ENCODE assay signal across 15 cellular contexts in the genomic region with DNA sequence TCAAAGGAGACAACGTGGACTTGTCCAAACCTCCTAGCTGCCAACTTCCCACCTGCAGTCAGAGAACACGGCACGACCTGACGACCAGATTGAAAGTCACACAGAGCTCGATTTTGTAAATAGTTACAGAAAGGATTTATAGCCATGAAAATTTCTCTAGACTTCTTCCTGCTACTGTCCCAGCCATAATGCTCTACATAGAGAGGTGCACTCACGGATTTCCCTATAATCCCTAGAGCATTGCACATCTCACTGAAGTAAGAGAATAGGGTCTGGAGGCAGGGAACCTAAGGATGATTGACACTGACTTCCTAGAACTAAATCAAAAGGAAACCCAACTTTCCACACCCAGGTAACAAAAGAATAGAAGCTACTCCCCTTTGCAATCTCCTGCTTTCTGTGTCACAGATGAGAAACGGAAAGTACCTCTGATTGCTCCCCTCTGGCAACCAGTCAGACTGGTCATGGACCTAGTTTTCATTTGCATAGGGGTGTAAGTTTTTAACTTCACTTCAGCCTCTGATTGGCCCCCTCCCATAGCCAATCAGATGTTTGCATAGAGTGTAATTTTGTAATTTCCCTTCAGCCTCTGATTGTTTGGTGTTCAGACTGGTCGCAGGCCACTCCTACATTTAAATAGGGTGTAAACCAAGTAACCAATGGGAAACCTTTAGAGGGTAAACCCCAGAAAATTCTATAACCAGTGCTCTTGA. TPM values are rescaled to one million over a fixed set of nuclear protein-coding genes. Genes with fewer than 3 reads are reported as not detected.
DNase-seq lines count a peak whose midpoint lies in the region; ATAC-seq, FAIRE-seq and TF ChIP-seq lines count a peak whose summit lies in the region.
"Had no signal": no experiment of that assay in that cellular context is flagged by ENCODE, and none has a peak within 500 bp of the region (broad histone marks: within the 10 kb centered on the region; RNA-seq: fewer than 3 reads in every experiment).

No MANE protein-coding gene starts in this region.

- H3K27ac ChIP-seq in epithelial cell of prostate = no peak overlapping the region
- H3K27ac ChIP-seq: ovary, Peyer's patch, transverse colon had no signal

- FAIRE-seq in frontal cortex (lab: Jason Lieb, UNC) = no peak

- DNase-seq in Caki2 (ENCODE audit: low read depth) (peak; percentile 47), GM12865 (ENCODE audit: low read depth) (peak; percentile 29), OCI-M1 (lab: John Stamatoyannopoulos, UW) (peak; percentile 56), epithelial cell of prostate (ENCODE audit: low read depth, low spot score) (peak; percentile 44), activated gamma-delta T cell treated with Interleukin-2 at 50 U/mL for 16 hours (no peak), NCI-H2227 (lab: John Stamatoyannopoulos, UW; ENCODE audit: unreplicated experiment) (no peak), frontal cortex (ENCODE audit: low spot score in 2 of 2) (no peak)
- DNase-seq: activated CD8-positive, alpha-beta memory T cell treated with anti-CD3 and anti-CD28 coated beads for 24 hours; activated gamma-delta T cell; hypothalamus; ovary; Peyer's patch; transverse colon had no signal

- in situ Hi-C loops in Caki2 (cut with HindIII; ENCODE audit: low pct_unique_long_range_greater_than_20kb, low sequenced_read_pairs) = no loop called here

- H3K4me3 ChIP-seq in GM12865 (ENCODE audit: low read depth, low read length) = no peak overlapping the region
- H3K4me3 ChIP-seq: ovary, Peyer's patch, transverse colon had no signal

- no peak for ATAC-seq in HG02623 (IDR thresholded peaks at IDR 0.05; ENCODE audit: unreplicated experiment)
- ATAC-seq: HCT116 had no signal

- no peak for TF ChIP-seq CTCF in GM12865 (IDR thresholded peaks at IDR 0.05; ENCODE audit: insufficient read depth, low read depth, low read length, missing control alignments)

RNA-seq across cellular contexts. Expression of a gene that starts 58.6 kb away (rescaled TPM):
- total RNA-seq in Caki2 (2014; rRNA removed; shearing (Covaris generic); ENCODE audit: low replicate concordance) = 9.1 and 42.9 TPM in 2 replicates
- total RNA-seq in frontal cortex = 212 TPM

Comparison
In these comparisons a context has a peak if more than half of its experiments do, and no peak if none do; other contexts are left out.
1. DNase-seq: peak in Caki2 (single experiment), GM12865 (single experiment), OCI-M1 (single experiment) and epithelial cell of prostate (single experiment); none in activated gamma-delta T cell treated with Interleukin-2 at 50 U/mL for 16 hours (single experiment), NCI-H2227 (single experiment) and frontal cortex (0 of 2).